ENCODE assay signal across 23 cellular contexts in the genomic region with DNA sequence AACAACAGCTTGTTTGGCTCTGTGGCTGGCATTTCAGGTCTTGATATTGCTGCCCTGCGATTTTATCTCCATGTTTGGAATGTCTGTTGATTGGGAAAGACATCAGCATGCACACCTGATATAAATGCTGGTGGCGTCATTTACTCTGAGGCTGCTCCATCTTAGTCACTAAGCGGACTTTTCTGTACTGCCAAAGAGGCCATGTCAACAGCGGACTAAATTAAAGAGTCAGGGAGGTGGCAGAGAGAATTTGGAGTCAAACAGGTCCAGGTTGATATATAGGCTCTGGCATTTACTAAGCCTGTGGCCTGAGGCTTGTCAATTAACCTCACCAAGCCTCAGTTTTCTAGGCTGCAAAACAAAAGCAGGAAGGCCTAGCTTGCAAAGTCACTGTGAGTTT. TPM values are rescaled to one million over a fixed set of nuclear protein-coding genes. Genes with fewer than 3 reads are reported as not detected.
DNase-seq lines count a peak whose midpoint lies in the region; ATAC-seq and TF ChIP-seq lines count a peak whose summit lies in the region.
"Had no signal": no experiment of that assay in that cellular context is flagged by ENCODE, and none has a peak within 500 bp of the region (broad histone marks: within the 10 kb centered on the region; RNA-seq: fewer than 3 reads in every experiment).

No MANE protein-coding gene starts in this region.

- H3K4me1 ChIP-seq in right cardiac atrium (ENCODE audit: control insufficient read depth, insufficient read depth, low read length) (peaks cover 3% of the 10 kb centered on the region), psoas muscle (peaks cover 34% of the 10 kb centered on the region)
- H3K4me1 ChIP-seq: A549 had no signal

- H3K4me3 ChIP-seq in right cardiac atrium (ENCODE audit: low read length) (no peak overlapping the region), psoas muscle (peak overlapping the region; percentile 75)
- H3K4me3 ChIP-seq: A549, GM23338 had no signal

- H3K27ac ChIP-seq in right cardiac atrium (ENCODE audit: low read length) (peak overlapping the region; percentile 61), psoas muscle (peak overlapping the region; percentile 98)
- H3K27ac ChIP-seq: 22Rv1, A549, C4-2B, HL-60 had no signal

- TF ChIP-seq CTCF in psoas muscle (IDR thresholded peaks at IDR 0.05) (no peak), GM13977 (IDR thresholded peaks at IDR 0.05; ENCODE audit: extremely low read depth, insufficient read depth, missing control alignments) (no peak)

- H3K27me3 ChIP-seq in right cardiac atrium (ENCODE audit: control insufficient read depth, insufficient read depth): no peaks in the 10 kb centered on the region
- no peaks in the 10 kb centered on the region for H3K27me3 ChIP-seq in psoas muscle (ENCODE audit: insufficient read depth in 3 of 3, low read length in 2 of 3)

- H3K9me3 ChIP-seq in right cardiac atrium (ENCODE audit: control insufficient read depth, low read length): no peaks in the 10 kb centered on the region
- no peaks in the 10 kb centered on the region for H3K9me3 ChIP-seq in psoas muscle
- H3K9me3 ChIP-seq: A549 had no signal

- in situ Hi-C loops in GM13977 (cut with MboI; ENCODE audit: low pct_unique_long_range_greater_than_20kb, low sequenced_read_pairs, unreplicated experiment): no loop called here

- H3K36me3 ChIP-seq in psoas muscle (ENCODE audit: insufficient read depth in 1 of 2, low read depth in 1 of 2): peaks cover 0 to 10% of the 10 kb centered on the region in 2 donors

- intact Hi-C loops in right cardiac atrium (cut with DNase I): no loop called here
- intact Hi-C loops in Right ventricle myocardium inferior (cut with DNase I): no loop called here
- intact Hi-C loops in psoas muscle (cut with DNase I): no loop called here

- no peak for ATAC-seq in right cardiac atrium
- ATAC-seq in Right ventricle myocardium inferior: no peak
- peak; percentile 53 to 71 (median 64) for ATAC-seq in psoas muscle
- ATAC-seq in HG02623 (IDR thresholded peaks at IDR 0.05; ENCODE audit: unreplicated experiment): no peak
- ATAC-seq: A549, GM23338 had no signal

- DNase-seq in SIG-M5 treated with dmso at 0.1 percent for 504 hours (lab: John Stamatoyannopoulos, UW; ENCODE audit: unreplicated experiment) (peak; percentile 3), SIG-M5 (lab: John Stamatoyannopoulos, UW) (no peak), right cardiac atrium (no peak), Right ventricle myocardium inferior (ENCODE audit: missing footprints) (no peak), psoas muscle (no peak), ureter (ENCODE audit: low spot score) (peak; percentile 46), GM13977 (ENCODE audit: low spot score) (no peak)
- DNase-seq: AML-193; CD4-positive, alpha-beta memory T cell; DMS153; DMS79; GF-D8; HCEC 1CT; IMR-90 had no signal

- WGBS in right cardiac atrium: 52% methylated on average over 4 of the region's 4 CpGs
- 27 to 39% (median 37%) methylated on average over 4 of the region's 4 CpGs for WGBS in psoas muscle, 3 donors

RNA-seq across cellular contexts. Expression of a gene that starts 6.2 kb away (rescaled TPM):
- total RNA-seq in right cardiac atrium: 10 to 100 TPM; 55.9 to 80.8 (median 69.2) TPM
- polyA plus RNA-seq in right cardiac atrium: 22.5 TPM
- 68.4 TPM for total RNA-seq in Right ventricle myocardium inferior
- 100 to 1,000 TPM; 113 to 141 (median 127) TPM for total RNA-seq in psoas muscle
- 10 to 100 TPM in 2 of 3 donors, 1 to 10 TPM in 1; 2.8 to 43.8 (median 40.1) TPM for polyA plus RNA-seq in psoas muscle
- total RNA-seq in ureter: 4.0 TPM
- total RNA-seq: CD4-positive, alpha-beta memory T cell; Daoy; HT1080; IMR-90 had no signal
- polyA plus RNA-seq: A549; BJ; CD4-positive, alpha-beta memory T cell; IMR-90 had no signal

Comparison
In these comparisons a context has a peak if more than half of its experiments do, and no peak if none do; other contexts are left out.
1. DNase-seq: peak in SIG-M5 treated with dmso at 0.1 percent for 504 hours (single experiment) and ureter (single experiment); none in SIG-M5 (single experiment), right cardiac atrium (0 of 3), Right ventricle myocardium inferior (single experiment), psoas muscle (0 of 2) and GM13977 (single experiment).
2. ATAC-seq: peak in psoas muscle (4 of 4); none in right cardiac atrium (0 of 2), Right ventricle myocardium inferior (single experiment) and HG02623 (single experiment).
3. RNA of a gene that starts 6.2 kb away (total RNA-seq): 113 to 141 TPM in psoas muscle, 55.9 to 80.8 TPM in right cardiac atrium and 68.4 TPM in Right ventricle myocardium inferior (single experiment); 4.0 TPM in ureter (single experiment); every median in the first group is over 10 times any median in the second.